ENCODE assay signal across 8 cellular contexts in genomic region chrX:48631376-48632090, GRCh38. TPM values are rescaled to one million over a fixed set of nuclear protein-coding genes. Genes with fewer than 3 reads are reported as not detected.
A peak's percentile ranks its signal among the peaks of the same experiment; 100 is the strongest.
DNase-seq lines count a peak whose midpoint lies in the region; ATAC-seq and TF ChIP-seq lines count a peak whose summit lies in the region.

No MANE protein-coding gene starts in this region.

- H3K4me3 ChIP-seq in KMS-11 (IDR thresholded peaks at IDR 0.05; ENCODE audit: insufficient read depth, low read depth, low read length) (no peak overlapping the region), fibroblast of villous mesenchyme (ENCODE audit: low read depth, low read length) (no peak overlapping the region)

- peak overlapping the region; percentile 74; the same call in 1 of the 2 replicates for H2AFZ ChIP-seq in KMS-11 (ENCODE audit: low read depth)

- DNase-seq in C1 segment of cervical spinal cord (lab: John Stamatoyannopoulos, UW) = peak in 13 of 14 donors; percentile 3 to 85 (median 34)
- peak; percentile 95 for DNase-seq in RPMI8226
- DNase-seq in activated effector memory CD4-positive, alpha-beta T cell treated with Interleukin-2 at 50 U/mL for 16 hours = peak; percentile 57
- DNase-seq in fibroblast of villous mesenchyme (ENCODE audit: low read depth) = peak; percentile 92
- DNase-seq in nucleus accumbens (lab: John Stamatoyannopoulos, UW) = peak in 50 of 56 donors; percentile 0 to 83 (median 42)
- DNase-seq in superior temporal gyrus (ENCODE audit: extremely low spot score) = peak; percentile 84

- no peaks in the 10 kb centered on the region for H4K20me1 ChIP-seq in KMS-11 (ENCODE audit: insufficient read depth)

- H3K27me3 ChIP-seq in KMS-11 (ENCODE audit: insufficient read depth, low read depth) = no peaks in the 10 kb centered on the region

- H3K27ac ChIP-seq in KMS-11 = peak overlapping the region; percentile 36

- peak overlapping the region; percentile 69 for H3K4me2 ChIP-seq in KMS-11

- H3K9ac ChIP-seq in KMS-11 = no peak overlapping the region

- TF ChIP-seq CTCF in KMS-11 (conservative IDR thresholded peaks at IDR 0.05; ENCODE audit: low read depth, low read length) = peak; percentile 64
- peak; percentile 56 for TF ChIP-seq CTCF in fibroblast of villous mesenchyme (IDR thresholded peaks at IDR 0.05; ENCODE audit: insufficient read depth, low read depth, low read length)

- H3K4me1 ChIP-seq in KMS-11 (ENCODE audit: low read depth, poor library complexity, severe bottlenecking) = peaks cover 11% of the 10 kb centered on the region

- no peaks in the 10 kb centered on the region for H3K36me3 ChIP-seq in KMS-11 (ENCODE audit: insufficient read depth)

- peak; percentile 96 for ATAC-seq in GM19395 (IDR thresholded peaks at IDR 0.05; ENCODE audit: unreplicated experiment)

- no peaks in the 10 kb centered on the region for H3K79me2 ChIP-seq in KMS-11 (ENCODE audit: insufficient read depth, low read depth)

RNA-seq across cellular contexts. Expression of gene WDR13, which starts 34.2 kb away (rescaled TPM):
- total RNA-seq in fibroblast of villous mesenchyme = 58.7 and 87.3 TPM in 2 replicates

RNA-seq across cellular contexts. Expression of gene WAS, which starts 52.1 kb away (rescaled TPM):
- total RNA-seq in fibroblast of villous mesenchyme = under 0.01 TPM in 1 of 2 replicates, not detected in the other

RNA-seq across cellular contexts. Expression of gene RBM3, which starts 57.2 kb away (rescaled TPM):
- 121 and 348 TPM in 2 replicates for total RNA-seq in fibroblast of villous mesenchyme

Comparison
In these comparisons a context has a peak if more than half of its experiments do, and no peak if none do; other contexts are left out.
1. DNase-seq: peak in every context shown above with its lines; median percentile 95 in RPMI8226; 92 in fibroblast of villous mesenchyme; 84 in superior temporal gyrus; 57 in activated effector memory CD4-positive, alpha-beta T cell treated with Interleukin-2 at 50 U/mL for 16 hours; 42 in nucleus accumbens; 34 in C1 segment of cervical spinal cord.